10 cellular contexts compared by ENCODE assay signal in genomic region chr16:79593074-79593531, GRCh38. TPM values are rescaled to one million over a fixed set of nuclear protein-coding genes. Genes with fewer than 3 reads are reported as not detected.
A peak's percentile ranks its signal among the peaks of the same experiment; 100 is the strongest.
DNase-seq lines count a peak whose midpoint lies in the region; ATAC-seq and TF ChIP-seq lines count a peak whose summit lies in the region.
"Had no signal": no experiment of that assay in that cellular context is flagged by ENCODE, and none has a peak within 500 bp of the region (broad histone marks: within the 10 kb centered on the region; RNA-seq: fewer than 3 reads in every experiment).

No MANE protein-coding gene starts in this region.

- H3K4me1 ChIP-seq in CD8-positive, alpha-beta memory T cell (ENCODE audit: insufficient read depth, low read length) = peaks cover 15% of the 10 kb centered on the region
- H3K4me1 ChIP-seq in heart left ventricle (peaks cover 0 to 54% (median 6%) of the 10 kb centered on the region in 12 donors), prostate gland (replicated peaks) (no peaks in the 10 kb centered on the region)

- ATAC-seq in WTC11 (no peak), heart left ventricle (peak; percentile 22 to 56 (median 38)), GM21717 (IDR thresholded peaks at IDR 0.05; ENCODE audit: unreplicated experiment) (no peak)

- peak overlapping the region in 7 of 8 donors; percentile 36 to 95 (median 88) for H3K27ac Mint-ChIP-seq in CD8-positive, alpha-beta memory T cell
- H3K27ac Mint-ChIP-seq in WTC11 = 0 out of 2 replicates have a peak overlapping the region, but pooled peaks have one; percentile 20
- H3K27ac Mint-ChIP-seq: activated T-helper 2 cell treated with anti-CD3 and anti-CD28 coated beads, Interferon-gamma antibody, Interleukin-2, Interleukin-4, amounts not matched to agents 10 μg/mL and 5 μg/mL and 100 μg/mL, durations not matched to agents 14 hours and 24 hours and 36 hours had no signal

- no peak overlapping the region for H3K27ac ChIP-seq in CD8-positive, alpha-beta memory T cell (ENCODE audit: low read depth, low read length)
- H3K27ac ChIP-seq in heart left ventricle (peak overlapping the region in 11 of 12 donors; percentile 7 to 92 (median 59)), prostate gland (peak overlapping the region; percentile 6 to 51)

- H3K27me3 Mint-ChIP-seq in CD8-positive, alpha-beta memory T cell = peaks cover 10 to 12% of the 10 kb centered on the region in 2 donors
- H3K27me3 Mint-ChIP-seq in WTC11 (ENCODE audit: low read depth) = peaks cover 24% of the 10 kb centered on the region

- intact Hi-C loops in heart left ventricle (cut with DNase I) (loop anchor here in 3 of 10 donors (10.0 kb wide), 2 partner anchors 668 to 1468 kb away; no protein-coding TSS in a partner anchor), prostate gland (cut with DNase I) (no loop called here)

- H3K27me3 ChIP-seq in CD8-positive, alpha-beta memory T cell (ENCODE audit: insufficient read depth, low read length, poor library complexity, severe bottlenecking) = no peaks in the 10 kb centered on the region
- peaks cover 0 to 15% (median 7%) of the 10 kb centered on the region in 9 donors for H3K27me3 ChIP-seq in heart left ventricle
- H3K27me3 ChIP-seq in prostate gland (replicated peaks; ENCODE audit: insufficient read depth) = no peaks in the 10 kb centered on the region

- no peak for TF ChIP-seq CTCF in WTC11 (IDR thresholded peaks at IDR 0.05)
- no peak for TF ChIP-seq CTCF in heart left ventricle (IDR thresholded peaks at IDR 0.05)
- TF ChIP-seq CTCF in prostate gland (IDR thresholded peaks at IDR 0.05) = no peak

- WGBS in heart left ventricle, 4 donors = 70 to 83% (median 76%) methylated on average over 7 of the region's 7 CpGs
- WGBS in prostate gland = 78% methylated on average over 7 of the region's 7 CpGs

- POLR2A ChIA-PET in CD8-positive, alpha-beta memory T cell (lab: Charles Lee) = no interaction called here
- POLR2A ChIA-PET in WTC11 (lab: Charles Lee) = no interaction called here

- no peaks in the 10 kb centered on the region for H3K9me3 Mint-ChIP-seq in CD8-positive, alpha-beta memory T cell
- H3K9me3 Mint-ChIP-seq in WTC11 = no peaks in the 10 kb centered on the region
- H3K9me3 Mint-ChIP-seq: activated T-helper 2 cell treated with anti-CD3 and anti-CD28 coated beads, Interferon-gamma antibody, Interleukin-2, Interleukin-4, amounts not matched to agents 10 μg/mL and 5 μg/mL and 100 μg/mL, durations not matched to agents 14 hours and 24 hours and 36 hours had no signal

- CTCF ChIA-PET in CD8-positive, alpha-beta memory T cell (lab: Charles Lee) = no interaction called here
- CTCF ChIA-PET in WTC11 (lab: Charles Lee) = no interaction called here

- H3K4me3 ChIP-seq in CD8-positive, alpha-beta memory T cell (ENCODE audit: low read length) = no peak overlapping the region
- H3K4me3 ChIP-seq in heart left ventricle = peak overlapping the region in 9 of 12 donors; percentile 3 to 78 (median 17)
- no peak overlapping the region for H3K4me3 ChIP-seq in prostate gland

- H3K36me3 Mint-ChIP-seq in CD8-positive, alpha-beta memory T cell = peaks cover 7 to 14% (median 9%) of the 10 kb centered on the region in 3 donors
- no peaks in the 10 kb centered on the region for H3K36me3 Mint-ChIP-seq in WTC11

- DNase-seq in CD8-positive, alpha-beta memory T cell = no peak
- no peak for DNase-seq in WTC11 (ENCODE audit: low spot score)
- peak in 2 of 5 donors; percentile 20 to 28 for DNase-seq in heart left ventricle
- DNase-seq in prostate gland (ENCODE audit: low spot score) = no peak
- DNase-seq in T1000 (lab: John Stamatoyannopoulos, UW) = no peak
- DNase-seq in middle frontal gyrus (ENCODE audit: extremely low spot score, low spot score) = no peak
- DNase-seq in NCI-H1417 treated with DMSO at 0.1 percent for 48 hours (lab: John Stamatoyannopoulos, UW) = no peak
- DNase-seq: NCI-H1694 had no signal

- H3K4me3 Mint-ChIP-seq in CD8-positive, alpha-beta memory T cell = peak overlapping the region in 6 of 7 donors; percentile 66 to 94 (median 78)
- no peak overlapping the region for H3K4me3 Mint-ChIP-seq in WTC11

- no peaks in the 10 kb centered on the region for H3K36me3 ChIP-seq in CD8-positive, alpha-beta memory T cell (ENCODE audit: insufficient read depth, low read length)
- peaks cover 0 to 21% (median 0%) of the 10 kb centered on the region in 9 donors for H3K36me3 ChIP-seq in heart left ventricle
- H3K36me3 ChIP-seq in prostate gland = no peaks in the 10 kb centered on the region

- no peaks in the 10 kb centered on the region for H3K9me3 ChIP-seq in CD8-positive, alpha-beta memory T cell (ENCODE audit: low read length)
- no peaks in the 10 kb centered on the region for H3K9me3 ChIP-seq in heart left ventricle
- no peaks in the 10 kb centered on the region for H3K9me3 ChIP-seq in prostate gland

- TF ChIP-seq POLR2A in heart left ventricle (IDR thresholded peaks at IDR 0.05) = no peak
- TF ChIP-seq POLR2A in prostate gland (IDR thresholded peaks at IDR 0.05) = no peak

- H3K4me1 Mint-ChIP-seq in CD8-positive, alpha-beta memory T cell = peaks cover 47 to 79% (median 66%) of the 10 kb centered on the region in 3 donors
- H3K4me1 Mint-ChIP-seq in WTC11 = peaks cover 74% of the 10 kb centered on the region

TF ChIP-seq in WTC11, 78 proteins besides CTCF, POLR2A, EP300 and RAD21:
- no peak for TF ChIP-seq MLX (CRISPR knock-in tag; IDR thresholded peaks at IDR 0.05)
- no peak for TF ChIP-seq ZNF317 (CRISPR knock-in tag; IDR thresholded peaks at IDR 0.05; ENCODE audit: borderline replicate concordance, low read depth)
- TF ChIP-seq, protein P1, sequence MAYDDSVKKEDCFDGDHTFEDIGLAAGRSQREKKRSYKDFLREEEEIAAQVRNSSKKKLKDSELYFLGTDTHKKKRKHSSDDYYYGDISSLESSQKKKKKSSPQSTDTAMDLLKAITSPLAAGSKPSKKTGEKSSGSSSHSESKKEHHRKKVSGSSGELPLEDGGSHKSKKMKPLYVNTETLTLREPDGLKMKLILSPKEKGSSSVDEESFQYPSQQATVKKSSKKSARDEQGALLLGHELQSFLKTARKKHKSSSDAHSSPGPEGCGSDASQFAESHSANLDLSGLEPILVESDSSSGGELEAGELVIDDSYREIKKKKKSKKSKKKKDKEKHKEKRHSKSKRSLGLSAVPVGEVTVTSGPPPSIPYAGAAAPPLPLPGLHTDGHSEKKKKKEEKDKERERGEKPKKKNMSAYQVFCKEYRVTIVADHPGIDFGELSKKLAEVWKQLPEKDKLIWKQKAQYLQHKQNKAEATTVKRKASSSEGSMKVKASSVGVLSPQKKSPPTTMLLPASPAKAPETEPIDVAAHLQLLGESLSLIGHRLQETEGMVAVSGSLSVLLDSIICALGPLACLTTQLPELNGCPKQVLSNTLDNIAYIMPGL (CRISPR knock-in tag; IDR thresholded peaks at IDR 0.05) = no peak
- TF ChIP-seq EMX1 (CRISPR knock-in tag; IDR thresholded peaks at IDR 0.05) = no peak
- no peak for TF ChIP-seq TEAD1 (CRISPR knock-in tag; IDR thresholded peaks at IDR 0.05)

RNA-seq across cellular contexts. Expression of gene MAF, which starts 7.4 kb away (rescaled TPM):
- 10 to 100 TPM; 36.7 to 37.6 TPM for total RNA-seq in CD8-positive, alpha-beta memory T cell
- polyA plus RNA-seq in CD8-positive, alpha-beta memory T cell = 2.2 TPM
- total RNA-seq in WTC11 (2021) (3.7 to 6.6 TPM (median 4.6 TPM) in 3 replicates), heart left ventricle (10 to 100 TPM in 6 of 9 donors, 1 to 10 TPM in 3; 7.5 to 59.0 (median 13.2) TPM), prostate gland (100 to 1,000 TPM in 1 of 2 donors, 10 to 100 TPM in 1; 91.4 to 131 TPM)
- 1 to 10 TPM; 2.8 to 3.0 TPM for polyA plus RNA-seq in heart left ventricle

Comparison
In these comparisons a context has a peak if more than half of its experiments do, and no peak if none do; other contexts are left out.
1. H3K4me3 ChIP-seq: peak in heart left ventricle (9 of 12); none in CD8-positive, alpha-beta memory T cell (single experiment) and prostate gland (0 of 2).
2. ATAC-seq: peak in heart left ventricle (4 of 4); none in WTC11 (single experiment) and GM21717 (single experiment).